25 cellular contexts compared by ENCODE assay signal in genomic region chr3:71917540-71917939, GRCh38.
DNase-seq lines count a peak whose midpoint lies in the region; ATAC-seq, FAIRE-seq and TF ChIP-seq lines count a peak whose summit lies in the region.
"Had no signal": no experiment of that assay in that cellular context is flagged by ENCODE, and none has a peak within 500 bp of the region (broad histone marks: within the 10 kb centered on the region; RNA-seq: fewer than 3 reads in every experiment).

No MANE protein-coding gene starts in this region.

- no peak overlapping the region for H2AFZ ChIP-seq in OCI-LY3 (ENCODE audit: low read depth, low read length)

- no peaks in the 10 kb centered on the region for H3K36me3 ChIP-seq in OCI-LY3 (replicated peaks; ENCODE audit: low read depth, low read length)

- TF ChIP-seq CTCF in OCI-LY3 (IDR thresholded peaks at IDR 0.05; ENCODE audit: low read depth, low read length) = no peak
- no peak for TF ChIP-seq CTCF in foreskin fibroblast (IDR thresholded peaks at IDR 0.05; ENCODE audit: low read depth, low read length)

- peaks cover 65 to 80% of the 10 kb centered on the region in 2 donors for H3K27me3 Mint-ChIP-seq in stimulated activated naive B cell treated with anti-CD40 and anti-IgM and Interleukin-4, amounts not matched to agents 10 μg/mL and 1 μg/mL and 100 μg/mL, for 72 hours

- peak; percentile 81 to 90 for ATAC-seq in stimulated activated naive B cell treated with anti-CD40 and anti-IgM and Interleukin-4, amounts not matched to agents 10 μg/mL and 1 μg/mL and 100 μg/mL, for 72 hours (replicated peaks)
- ATAC-seq in HG03135 (IDR thresholded peaks at IDR 0.05; ENCODE audit: unreplicated experiment) = no peak
- ATAC-seq: PC-3 had no signal

- H3K4me1 Mint-ChIP-seq in stimulated activated naive B cell treated with anti-CD40 and anti-IgM and Interleukin-4, amounts not matched to agents 10 μg/mL and 1 μg/mL and 100 μg/mL, for 72 hours = peaks cover 8 to 22% of the 10 kb centered on the region in 2 donors
- H3K4me1 Mint-ChIP-seq: B cell had no signal

- H4K20me1 ChIP-seq in OCI-LY3 (ENCODE audit: insufficient read depth, low read length) = peaks cover 52% of the 10 kb centered on the region

- FAIRE-seq in GM12891 (lab: Jason Lieb, UNC) = peak; percentile 5
- FAIRE-seq in frontal cortex (lab: Jason Lieb, UNC) = no peak
- FAIRE-seq: GM19239, H1 had no signal

- H3K9me3 ChIP-seq in OCI-LY3 (ENCODE audit: insufficient read depth, low read length) = no peaks in the 10 kb centered on the region

- peaks cover 99% of the 10 kb centered on the region for H3K27me3 ChIP-seq in OCI-LY3 (ENCODE audit: low read depth, low read length)

- TF ChIP-seq POLR2A in GM12891 (IDR thresholded peaks at IDR 0.05; ENCODE audit: low read depth, low read length) = no peak

- H3K9ac ChIP-seq in OCI-LY3 (ENCODE audit: low read length) = no peak overlapping the region
- H3K9ac ChIP-seq: KMS-11 had no signal

- DNase-seq in GM12891 (ENCODE audit: insufficient read length, low spot score) (no peak), MV-4-11 (lab: John Stamatoyannopoulos, UW) (peak; percentile 90), frontal cortex (ENCODE audit: low spot score in 2 of 2) (no peak), foreskin fibroblast (no peak)
- no peak for DNase-seq in stimulated activated naive B cell treated with anti-CD40 and anti-IgM and Interleukin-4, amounts not matched to agents 10 μg/mL and 1 μg/mL and 100 μg/mL, for 72 hours
- DNase-seq: CD4-positive, CD25-positive, alpha-beta regulatory T cell; DMS153; DND-41; MM.1S; NCI-H1105; NCI-H146; NCI-H1930; NCI-H446 treated with DMSO at 0.1 percent for 48 hours; NCI-H526; NCI-H82; NK-92 treated with Interleukin-12 subunit alpha and Interleukin-12 subunit beta, amount 100 ng/mL, for 24 hours; PC-3 had no signal

- no peaks in the 10 kb centered on the region for H3K9me3 Mint-ChIP-seq in stimulated activated naive B cell treated with anti-CD40 and anti-IgM and Interleukin-4, amounts not matched to agents 10 μg/mL and 1 μg/mL and 100 μg/mL, for 72 hours
- H3K9me3 Mint-ChIP-seq: CD4-positive, CD25-positive, alpha-beta regulatory T cell had no signal

- H3K79me2 ChIP-seq in OCI-LY3 (ENCODE audit: low read length) = no peaks in the 10 kb centered on the region

- no peak overlapping the region for H3K4me3 Mint-ChIP-seq in stimulated activated naive B cell treated with anti-CD40 and anti-IgM and Interleukin-4, amounts not matched to agents 10 μg/mL and 1 μg/mL and 100 μg/mL, for 72 hours
- H3K4me3 Mint-ChIP-seq: B cell; CD4-positive, CD25-positive, alpha-beta regulatory T cell; IgD-negative memory B cell had no signal

- H3K4me3 ChIP-seq in OCI-LY3 (ENCODE audit: low read length) (no peak overlapping the region), foreskin fibroblast (ENCODE audit: low read depth in 1 of 2, low read length in 2 of 2) (no peak overlapping the region)

- peaks cover 18% of the 10 kb centered on the region for H3K4me1 ChIP-seq in OCI-LY3 (ENCODE audit: low read length)

- H3K27ac ChIP-seq in OCI-LY3 (ENCODE audit: low read length) = no peak overlapping the region
- H3K27ac ChIP-seq: HL-60, KMS-11 had no signal

- H3K36me3 Mint-ChIP-seq in stimulated activated naive B cell treated with anti-CD40 and anti-IgM and Interleukin-4, amounts not matched to agents 10 μg/mL and 1 μg/mL and 100 μg/mL, for 72 hours = peaks cover 0 to 3% of the 10 kb centered on the region in 2 donors
- H3K36me3 Mint-ChIP-seq: CD4-positive, CD25-positive, alpha-beta regulatory T cell had no signal

- H3K4me2 ChIP-seq in OCI-LY3 (ENCODE audit: low read length) = peak overlapping the region; percentile 14
- H3K4me2 ChIP-seq: KMS-11 had no signal

- no peak overlapping the region for H3K27ac Mint-ChIP-seq in stimulated activated naive B cell treated with anti-CD40 and anti-IgM and Interleukin-4, amounts not matched to agents 10 μg/mL and 1 μg/mL and 100 μg/mL, for 72 hours
- H3K27ac Mint-ChIP-seq: B cell; CD4-positive, CD25-positive, alpha-beta regulatory T cell; IgD-negative memory B cell had no signal

TF ChIP-seq in GM12891, 5 proteins besides CTCF, POLR2A, EP300 and RAD21:
- no peak for TF ChIP-seq TAF1 (IDR thresholded peaks at IDR 0.05; ENCODE audit: low read depth, low read length)
- TF ChIP-seq POLR2AphosphoS5 (IDR thresholded peaks at IDR 0.05; ENCODE audit: low read depth, low read length) = no peak
- TF ChIP-seq SPI1 (IDR thresholded peaks at IDR 0.05; ENCODE audit: low read depth, low read length) = peak; percentile 67
